8 cellular contexts compared by ENCODE assay signal in the genomic region with DNA sequence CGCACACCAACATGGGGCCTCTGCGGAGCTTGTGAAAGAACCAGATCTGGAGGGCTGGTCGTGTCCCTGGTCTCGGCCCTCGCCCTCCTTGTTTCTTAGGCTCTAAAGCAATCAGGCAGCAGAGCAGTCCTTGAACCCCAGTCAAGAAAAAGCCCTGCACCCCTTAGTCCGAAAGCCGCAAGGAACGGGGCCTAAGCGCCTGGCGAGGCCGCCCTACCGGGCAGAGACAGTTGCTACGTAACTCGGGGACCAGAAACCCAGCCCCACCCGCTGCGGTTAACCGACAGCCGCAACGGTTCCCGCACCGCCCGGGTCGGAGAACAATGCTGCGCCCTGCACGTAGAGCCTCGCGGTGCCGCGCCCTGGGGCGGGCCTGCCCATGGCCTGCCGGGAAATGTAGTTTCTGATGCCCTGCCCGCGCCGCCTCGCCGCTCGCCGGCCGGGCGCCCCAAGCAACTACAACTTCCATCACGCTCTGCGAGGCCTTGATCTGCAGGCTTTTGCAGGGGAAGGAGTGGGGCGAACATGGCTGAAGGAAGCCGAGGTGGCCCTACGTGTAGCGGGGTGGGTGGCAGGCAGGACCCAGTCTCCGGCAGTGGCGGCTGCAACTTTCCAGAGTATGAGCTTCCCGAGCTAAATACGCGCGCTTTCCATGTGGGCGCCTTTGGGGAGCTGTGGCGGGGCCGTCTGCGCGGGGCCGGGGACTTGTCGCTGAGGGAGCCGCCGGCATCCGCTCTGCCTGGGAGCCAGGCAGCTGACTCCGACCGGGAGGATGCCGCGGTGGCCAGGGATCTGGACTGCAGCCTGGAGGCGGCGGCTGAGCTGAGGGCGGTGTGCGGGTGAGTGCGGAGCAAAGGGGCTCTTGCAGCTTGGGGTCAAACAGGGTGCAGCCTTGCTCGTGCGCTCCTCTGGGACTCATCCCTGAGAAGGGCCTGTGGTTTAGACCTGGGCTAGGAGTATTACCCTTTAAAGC.
DNase-seq lines count a peak whose midpoint lies in the region; ATAC-seq and TF ChIP-seq lines count a peak whose summit lies in the region.

A gene (plus strand): TSS at position 522 of the 973 bp plus-strand sequence. CDS start 4 bp downstream, at position 526.

- ATAC-seq in HG03378 (IDR thresholded peaks at IDR 0.05; ENCODE audit: unreplicated experiment), result peak; percentile 95

- peak; percentile 93 to 95 for DNase-seq in AML-193 (lab: John Stamatoyannopoulos, UW)
- peak; percentile 92 for DNase-seq in NCI-H446 treated with DMSO at 0.1 percent for 48 hours (lab: John Stamatoyannopoulos, UW)
- DNase-seq in activated CD4-positive, CD25-positive, alpha-beta regulatory T cell treated with anti-CD3 and anti-CD28 coated beads, Interleukin-2, amount 50 U/mL, for 72 hours, result peak; percentile 92
- peak; percentile 95 for DNase-seq in cerebellar cortex (ENCODE audit: low spot score)
- DNase-seq in iris pigment epithelial cell (ENCODE audit: low read depth), result peak; percentile 97
- DNase-seq in stimulated activated CD4-positive, alpha-beta T cell treated with anti-CD3 and anti-CD28 coated beads, Interleukin-12 subunit alpha, Interleukin-12 subunit beta, amount 100 ng/mL, for 24 hours (ENCODE audit: low read depth in 2 of 2), result peak; percentile 88 to 92

- peak; percentile 84 for TF ChIP-seq POLR2A in GM19099 (IDR thresholded peaks at IDR 0.05; ENCODE audit: extremely low read depth, insufficient read length, low read depth)

Comparison
In these comparisons a context has a peak if more than half of its experiments do, and no peak if none do; other contexts are left out.
1. Peak in every context shown above with its lines: DNase-seq and ATAC-seq.